26 cellular contexts compared by ENCODE assay signal in genomic region chr2:212170382-212170781, GRCh38.
"Had no signal": no experiment of that assay in that cellular context is flagged by ENCODE, and none has a peak within 500 bp of the region (broad histone marks: within the 10 kb centered on the region; RNA-seq: fewer than 3 reads in every experiment).

No MANE protein-coding gene starts in this region.

- H3K4me3 ChIP-seq: stomach, suprapubic skin, testis, thoracic aorta, thyroid gland, tibial artery, tibial nerve, transverse colon, upper lobe of left lung, upper lobe of right lung, uterus, vagina had no signal

- H3K27ac ChIP-seq: stomach, suprapubic skin, testis, thoracic aorta, thyroid gland, tibial artery, tibial nerve, transverse colon, upper lobe of left lung, upper lobe of right lung, uterus, vagina had no signal

- H3K9me3 ChIP-seq: suprapubic skin, testis, thoracic aorta, thyroid gland, tibial artery, transverse colon, upper lobe of right lung, uterus, vagina had no signal

- ATAC-seq: stimulated activated effector memory CD8-positive, alpha-beta T cell treated with anti-CD3 and anti-CD28 coated beads, Interleukin-12 subunit alpha, Interleukin-12 subunit beta, amount 100 ng/mL, for 72 hours; stimulated activated memory B cell treated with anti-CD40 and anti-IgM and Interleukin-4, amounts not matched to agents 10 μg/mL and 1 μg/mL and 100 μg/mL, for 72 hours; stimulated activated naive B cell treated with anti-CD40 and anti-IgM and Interleukin-4, amounts not matched to agents 10 μg/mL and 1 μg/mL and 100 μg/mL, for 72 hours; stimulated activated naive CD8-positive, alpha-beta T cell treated with anti-CD3 and anti-CD28 coated beads, Interleukin-15, amount 100 ng/mL, for 72 hours; stimulated activated naive CD8-positive, alpha-beta T cell treated with anti-CD3 and anti-CD28 coated beads, Interleukin-15, Interleukin-2, amounts not matched to agents 100 U/mL and 50 U/mL, for 24 hours; upper lobe of right lung had no signal

- H3K36me3 ChIP-seq: stomach, suprapubic skin, thoracic aorta, thyroid gland, tibial artery, tibial nerve, transverse colon, upper lobe of left lung, upper lobe of right lung, uterus, vagina had no signal

- H3K27me3 ChIP-seq: stomach, suprapubic skin, testis, thyroid gland, tibial artery, tibial nerve, transverse colon, upper lobe of left lung, upper lobe of right lung, uterus, vagina had no signal

- H3K4me1 ChIP-seq: stomach, suprapubic skin, thyroid gland, transverse colon, upper lobe of left lung, upper lobe of right lung, uterus, vagina had no signal

- DNase-seq: stimulated activated CD4-positive, alpha-beta T cell treated with anti-CD3 and anti-CD28 coated beads, Interleukin-2, amount 100 ng/mL, for 48 hours; stimulated activated CD4-positive, alpha-beta T cell treated with anti-CD3 and anti-CD28 coated beads, Interleukin-4, amount 100 ng/mL, for 1 hour; stimulated activated CD4-positive, alpha-beta T cell treated with anti-CD3 and anti-CD28 coated beads, Interleukin-4, amount 100 ng/mL, for 24 hours; stimulated activated CD4-positive, alpha-beta T cell treated with anti-CD3 and anti-CD28 coated beads, Interleukin-4, amount 100 ng/mL, for 4 hours; stimulated activated CD8-positive, alpha-beta memory T cell treated with anti-CD3 and anti-CD28 coated beads, Interleukin-4, amount 100 ng/mL, for 48 hours; stimulated activated naive B cell treated with anti-CD40 and anti-IgM and Interleukin-4, amounts not matched to agents 10 μg/mL and 1 μg/mL and 100 μg/mL, for 72 hours; stimulated activated naive CD4-positive, alpha-beta T cell; stimulated activated naive CD4-positive, alpha-beta T cell treated with Interleukin-2 at 50 U/mL for 16 hours; stimulated activated naive CD8-positive, alpha-beta T cell treated with anti-CD3 and anti-CD28 coated beads, Interleukin-15, amount 100 ng/mL, for 72 hours; stimulated activated naive CD8-positive, alpha-beta T cell treated with anti-CD3 and anti-CD28 coated beads, Interleukin-15, Interleukin-2, amounts not matched to agents 100 U/mL and 50 U/mL, for 24 hours; stomach; substantia nigra; testis; thyroid gland; tibial artery; transverse colon; trophoblast cell; upper lobe of left lung; upper lobe of right lung; uterus had no signal
